Comparison of ENCODE assay signal across 8 cellular contexts in genomic region chr2:116222793-116223192, GRCh38.
"Had no signal": no experiment of that assay in that cellular context is flagged by ENCODE, and none has a peak within 500 bp of the region (broad histone marks: within the 10 kb centered on the region; RNA-seq: fewer than 3 reads in every experiment).

No MANE protein-coding gene starts in this region.

- DNase-seq: GDM1, GF-D8 had no signal

- ATAC-seq: GM12878 had no signal

- FAIRE-seq: G401.6, GM12878, GM12891, GM12892, GM18507, GM19239 had no signal

- H3K4me3 ChIP-seq: GM12878 had no signal
